8 cellular contexts compared by ENCODE assay signal in genomic region chr9:15306757-15307522, GRCh38.
DNase-seq lines count a peak whose midpoint lies in the region; ATAC-seq and TF ChIP-seq lines count a peak whose summit lies in the region.

TTC39B (minus strand) TSS chr9:15307216; CDS start chr9:15307125, 91 bp downstream.

- peak within 1 kb of the TSS; percentile 98 to 99 (median 98) for H3K4me3 Mint-ChIP-seq in nephron

- H3K4me1 Mint-ChIP-seq in nephron, result peaks cover 14% of the 10 kb centered on the region

- H3K27me3 Mint-ChIP-seq in nephron (ENCODE audit: low read depth), result no peaks in the 10 kb centered on the region

- peaks cover 4% of the 10 kb centered on the region for H3K36me3 Mint-ChIP-seq in nephron (ENCODE audit: low read depth)

- peak; percentile 53 for DNase-seq in DMS53 treated with DMSO at 0.1 percent for 48 hours (lab: John Stamatoyannopoulos, UW; ENCODE audit: unreplicated experiment)
- DNase-seq in RKO (ENCODE audit: low spot score), result peak; percentile 92
- peak; percentile 71 for DNase-seq in activated T-helper 9 cell treated with anti-CD3 and anti-CD28 coated beads, Interleukin-2, amount 50 U/mL, for 16 hours (ENCODE audit: low read depth)
- DNase-seq in fibroblast of the conjunctiva (ENCODE audit: low read depth), result peak; percentile 82
- peak; percentile 92 for DNase-seq in stimulated activated naive CD8-positive, alpha-beta T cell treated with anti-CD3 and anti-CD28 coated beads, Interleukin-15, Interleukin-2, amounts not matched to agents 100 U/mL and 50 U/mL, for 24 hours

- peaks cover 2% of the 10 kb centered on the region for H3K9me3 Mint-ChIP-seq in nephron

- TF ChIP-seq CTCF in nephron (IDR thresholded peaks at IDR 0.05; ENCODE audit: unreplicated experiment in 3 of 3), result no peak

- peak within 1 kb of the TSS; percentile 38 to 89 (median 85) for H3K27ac Mint-ChIP-seq in nephron

- TF ChIP-seq RAD21 in Ishikawa (IDR thresholded peaks at IDR 0.05; ENCODE audit: low read depth), result no peak

- peak; percentile 98 for ATAC-seq in GM21717 (IDR thresholded peaks at IDR 0.05; ENCODE audit: unreplicated experiment)
- ATAC-seq in stimulated activated naive CD8-positive, alpha-beta T cell treated with anti-CD3 and anti-CD28 coated beads, Interleukin-15, Interleukin-2, amounts not matched to agents 100 U/mL and 50 U/mL, for 24 hours, result peak; percentile 93

- no peak; the same call in 1 of the 2 replicates for TF ChIP-seq EP300 in Ishikawa (IDR thresholded peaks at IDR 0.05; ENCODE audit: borderline replicate concordance)

TF ChIP-seq in Ishikawa, 13 proteins besides CTCF, POLR2A, EP300 and RAD21:
- TF ChIP-seq TCF12 (IDR thresholded peaks at IDR 0.05; ENCODE audit: low read depth) (no peak; the same call in 1 of the 2 replicates), TAF1 (IDR thresholded peaks at IDR 0.05; ENCODE audit: low read depth) (peak; percentile 68; the same call in 1 of the 2 replicates), CEBPB (IDR thresholded peaks at IDR 0.05) (no peak), YY1 (IDR thresholded peaks at IDR 0.05; ENCODE audit: low read depth) (no peak), USF1 (IDR thresholded peaks at IDR 0.05) (no peak), CREB1 (IDR thresholded peaks at IDR 0.05; ENCODE audit: low read depth) (no peak), TEAD4 (IDR thresholded peaks at IDR 0.05) (no peak), FOXM1 (IDR thresholded peaks at IDR 0.05; ENCODE audit: borderline replicate concordance, low read depth) (no peak), EGR1 (IDR thresholded peaks at IDR 0.05) (no peak), ZBTB7A (IDR thresholded peaks at IDR 0.05; ENCODE audit: low read depth) (0 out of 2 replicates have a peak, but pooled peaks have one; percentile 52), REST (IDR thresholded peaks at IDR 0.05; ENCODE audit: low read depth) (no peak), MAX (IDR thresholded peaks at IDR 0.05) (peak; percentile 92), NFIC (IDR thresholded peaks at IDR 0.05) (no peak)

Comparison
In these comparisons a context has a peak if more than half of its experiments do, and no peak if none do; other contexts are left out.
1. Peak in every context shown above with its lines: DNase-seq and ATAC-seq.